ENCODE assay signal across 7 cellular contexts in genomic region chr7:70494977-70495376, GRCh38.
"Had no signal": no experiment of that assay in that cellular context is flagged by ENCODE, and none has a peak within 500 bp of the region (broad histone marks: within the 10 kb centered on the region; RNA-seq: fewer than 3 reads in every experiment).

No MANE protein-coding gene starts in this region.

- H3K4me2 ChIP-seq: GM23338 had no signal

- H2AFZ ChIP-seq: GM23338 had no signal

- H3K27ac ChIP-seq: HL-60 had no signal

- H3K4me3 ChIP-seq: GM23338, K562 had no signal

- ATAC-seq: GM23338, K562 had no signal

- DNase-seq: H9, HCEC 1CT, IMR-90, KG1 had no signal
